8 cellular contexts compared by ENCODE assay signal in genomic region chrX:112840382-112841113, GRCh38. TPM values are rescaled to one million over a fixed set of nuclear protein-coding genes. Genes with fewer than 3 reads are reported as not detected.
DNase-seq lines count a peak whose midpoint lies in the region; ATAC-seq and TF ChIP-seq lines count a peak whose summit lies in the region.

A gene with protein sequence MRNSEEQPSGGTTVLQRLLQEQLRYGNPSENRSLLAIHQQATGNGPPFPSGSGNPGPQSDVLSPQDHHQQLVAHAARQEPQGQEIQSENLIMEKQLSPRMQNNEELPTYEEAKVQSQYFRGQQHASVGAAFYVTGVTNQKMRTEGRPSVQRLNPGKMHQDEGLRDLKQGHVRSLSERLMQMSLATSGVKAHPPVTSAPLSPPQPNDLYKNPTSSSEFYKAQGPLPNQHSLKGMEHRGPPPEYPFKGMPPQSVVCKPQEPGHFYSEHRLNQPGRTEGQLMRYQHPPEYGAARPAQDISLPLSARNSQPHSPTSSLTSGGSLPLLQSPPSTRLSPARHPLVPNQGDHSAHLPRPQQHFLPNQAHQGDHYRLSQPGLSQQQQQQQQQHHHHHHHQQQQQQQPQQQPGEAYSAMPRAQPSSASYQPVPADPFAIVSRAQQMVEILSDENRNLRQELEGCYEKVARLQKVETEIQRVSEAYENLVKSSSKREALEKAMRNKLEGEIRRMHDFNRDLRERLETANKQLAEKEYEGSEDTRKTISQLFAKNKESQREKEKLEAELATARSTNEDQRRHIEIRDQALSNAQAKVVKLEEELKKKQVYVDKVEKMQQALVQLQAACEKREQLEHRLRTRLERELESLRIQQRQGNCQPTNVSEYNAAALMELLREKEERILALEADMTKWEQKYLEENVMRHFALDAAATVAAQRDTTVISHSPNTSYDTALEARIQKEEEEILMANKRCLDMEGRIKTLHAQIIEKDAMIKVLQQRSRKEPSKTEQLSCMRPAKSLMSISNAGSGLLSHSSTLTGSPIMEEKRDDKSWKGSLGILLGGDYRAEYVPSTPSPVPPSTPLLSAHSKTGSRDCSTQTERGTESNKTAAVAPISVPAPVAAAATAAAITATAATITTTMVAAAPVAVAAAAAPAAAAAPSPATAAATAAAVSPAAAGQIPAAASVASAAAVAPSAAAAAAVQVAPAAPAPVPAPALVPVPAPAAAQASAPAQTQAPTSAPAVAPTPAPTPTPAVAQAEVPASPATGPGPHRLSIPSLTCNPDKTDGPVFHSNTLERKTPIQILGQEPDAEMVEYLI (minus strand): TSS chrX:112840831. CDS start chrX:112823126, 17,705 bp downstream.

- H3K27ac Mint-ChIP-seq in naive thymus-derived CD8-positive, alpha-beta T cell: peak within 1 kb of the TSS; percentile 18 to 93 (median 84)

- peak; percentile 72 for ATAC-seq in GM19438 (IDR thresholded peaks at IDR 0.05; ENCODE audit: low read depth, unreplicated experiment)
- peak; percentile 79 for ATAC-seq in HG03571 (IDR thresholded peaks at IDR 0.05; ENCODE audit: unreplicated experiment)
- ATAC-seq in naive thymus-derived CD8-positive, alpha-beta T cell: peak; percentile 38 to 68
- ATAC-seq in stimulated activated naive CD8-positive, alpha-beta T cell treated with anti-CD3 and anti-CD28 coated beads, Interleukin-15, Interleukin-2, amounts not matched to agents 100 U/mL and 50 U/mL, for 24 hours: peak; percentile 66

- peaks cover 0 to 17% (median 4%) of the 10 kb centered on the region in 11 experiments; a peak in 4 of 22 replicates for H3K9me3 ChIP-seq in BLaER1 treated with 17β-estradiol and CSF1 and Interleukin-3, amounts not matched to agents 10 nM and 100 nM (replicated peaks in 1 of 11)

- POLR2A ChIA-PET in naive thymus-derived CD8-positive, alpha-beta T cell (lab: Charles Lee): interaction anchor here (1.2 to 2.9 kb wide), 2 partner anchors 161 to 1159 kb away, joined by 6 to 9 read pairs; partner anchors contain the start of genes ALG13 and LHFPL1

- H4K20me1 ChIP-seq in BLaER1 treated with 17β-estradiol and CSF1 and Interleukin-3, amounts not matched to agents 10 nM and 100 nM: no peaks in the 10 kb centered on the region; a peak in 1 of 22 replicates

- peak within 1 kb of the TSS; percentile 90 to 95 (median 92) for H3K4me3 Mint-ChIP-seq in naive thymus-derived CD8-positive, alpha-beta T cell

- H3K27me3 ChIP-seq in BLaER1 treated with 17β-estradiol and CSF1 and Interleukin-3, amounts not matched to agents 10 nM and 100 nM: peaks cover 73 to 100% (median 98%) of the 10 kb centered on the region in 11 experiments

- no peaks in the 10 kb centered on the region for H3K36me3 ChIP-seq in BLaER1 treated with 17β-estradiol and CSF1 and Interleukin-3, amounts not matched to agents 10 nM and 100 nM

- peak; percentile 0 for DNase-seq in OCI-M2 (lab: John Stamatoyannopoulos, UW; ENCODE audit: unreplicated experiment)
- peak; percentile 16 to 37 for DNase-seq in activated T-helper 1 cell treated with anti-CD3 and anti-CD28 coated beads, Interleukin-2, amount 50 U/mL, for 16 hours (ENCODE audit: low read depth in 1 of 2, low spot score in 1 of 2)
- DNase-seq in fibroblast of pulmonary artery (ENCODE audit: low read depth): peak; percentile 66
- peak; percentile 14 to 77 (median 44) for DNase-seq in naive thymus-derived CD8-positive, alpha-beta T cell
- DNase-seq in stimulated activated naive CD8-positive, alpha-beta T cell treated with anti-CD3 and anti-CD28 coated beads, Interleukin-15, Interleukin-2, amounts not matched to agents 100 U/mL and 50 U/mL, for 24 hours: peak; percentile 60

- peak within 1 kb of the TSS; percentile 64 to 79 (median 73) for H3K4me3 ChIP-seq in BLaER1 treated with 17β-estradiol and CSF1 and Interleukin-3, amounts not matched to agents 10 nM and 100 nM
- H3K4me3 ChIP-seq in fibroblast of pulmonary artery (replicated peaks; ENCODE audit: low read depth, low read length): peak within 1 kb of the TSS; percentile 68

- peak within 1 kb of the TSS; percentile 3 to 86 (median 80); a peak in 20 of 22 replicates for H3K27ac ChIP-seq in BLaER1 treated with 17β-estradiol and CSF1 and Interleukin-3, amounts not matched to agents 10 nM and 100 nM

- TF ChIP-seq CTCF in fibroblast of pulmonary artery (IDR thresholded peaks at IDR 0.05; ENCODE audit: low read length, missing control alignments): no peak

- peak within 1 kb of the TSS; percentile 63 to 80 (median 71) for H3K4me2 ChIP-seq in BLaER1 treated with 17β-estradiol and CSF1 and Interleukin-3, amounts not matched to agents 10 nM and 100 nM

- H3K36me3 Mint-ChIP-seq in naive thymus-derived CD8-positive, alpha-beta T cell: no peaks in the 10 kb centered on the region

- H3K4me1 Mint-ChIP-seq in naive thymus-derived CD8-positive, alpha-beta T cell: peaks cover 6 to 14% (median 12%) of the 10 kb centered on the region in 4 donors

- H3K9me3 Mint-ChIP-seq in naive thymus-derived CD8-positive, alpha-beta T cell: no peaks in the 10 kb centered on the region

- no peaks in the 10 kb centered on the region for H3K27me3 Mint-ChIP-seq in naive thymus-derived CD8-positive, alpha-beta T cell

- H3K9ac ChIP-seq in BLaER1 treated with 17β-estradiol and CSF1 and Interleukin-3, amounts not matched to agents 10 nM and 100 nM: peak within 1 kb of the TSS; percentile 59 to 85 (median 82); a peak in 21 of 22 replicates

- peaks cover under 1 to 26% (median 16%) of the 10 kb centered on the region in 10 experiments; a peak in 14 of 20 replicates for H3K4me1 ChIP-seq in BLaER1 treated with 17β-estradiol and CSF1 and Interleukin-3, amounts not matched to agents 10 nM and 100 nM

RNA-seq across cellular contexts. Expression of the gene that starts here (rescaled TPM):
- 1 to 10 TPM; 2.4 to 2.7 TPM for total RNA-seq in naive thymus-derived CD8-positive, alpha-beta T cell
- 1 to 10 TPM; 1.3 to 3.3 (median 2.4) TPM for polyA plus RNA-seq in naive thymus-derived CD8-positive, alpha-beta T cell

Comparison
In these comparisons a context has a peak if more than half of its experiments do, and no peak if none do; other contexts are left out.
1. Peak in every context shown above with its lines: DNase-seq, ATAC-seq, H3K4me3 ChIP-seq and H3K27ac ChIP-seq.
2. DNase-seq: peak in every context shown above with its lines; median percentile 66 in fibroblast of pulmonary artery; 60 in stimulated activated naive CD8-positive, alpha-beta T cell treated with anti-CD3 and anti-CD28 coated beads, Interleukin-15, Interleukin-2, amounts not matched to agents 100 U/mL and 50 U/mL, for 24 hours; 44 in naive thymus-derived CD8-positive, alpha-beta T cell; 26 in activated T-helper 1 cell treated with anti-CD3 and anti-CD28 coated beads, Interleukin-2, amount 50 U/mL, for 16 hours; 0 in OCI-M2.